ENCODE assay signal across 8 cellular contexts in the genomic region with DNA sequence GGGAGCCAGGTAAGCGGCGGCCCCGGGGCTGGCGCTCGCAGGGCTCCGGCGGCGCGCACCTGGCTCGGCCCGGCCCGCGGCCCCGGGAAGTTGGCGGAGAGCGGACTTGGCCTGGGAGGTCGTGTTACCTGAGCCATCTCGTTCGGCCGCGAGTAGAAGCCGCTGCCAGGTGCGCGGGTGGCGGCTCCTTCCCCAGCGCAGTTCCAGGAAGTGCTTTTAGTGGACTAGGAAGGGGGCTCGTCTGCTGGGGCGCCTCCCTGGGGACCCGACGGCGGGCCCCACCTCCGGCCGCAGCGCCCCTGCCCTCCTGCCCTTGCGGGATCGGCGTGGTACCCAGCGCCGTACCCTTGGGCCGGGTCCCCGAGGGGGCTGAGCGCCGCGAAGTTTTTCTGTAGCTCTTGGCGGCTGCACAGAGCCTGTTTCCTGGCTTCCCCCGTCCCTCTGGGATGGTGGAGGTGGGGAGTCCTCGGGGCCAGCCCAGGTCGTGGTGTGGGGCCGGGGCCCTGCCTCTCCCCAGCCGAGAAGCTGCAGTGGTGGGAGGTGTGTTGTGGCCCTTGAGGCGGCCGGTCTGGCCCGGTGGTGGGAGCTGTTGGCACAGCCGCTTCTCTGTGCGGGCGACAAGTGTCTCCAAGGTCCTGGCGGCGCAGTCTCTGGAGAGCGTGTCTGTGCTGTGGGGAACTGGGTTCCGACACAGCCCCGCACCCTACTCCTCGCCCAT.
DNase-seq lines count a peak whose midpoint lies in the region; ATAC-seq, FAIRE-seq and TF ChIP-seq lines count a peak whose summit lies in the region.

No MANE protein-coding gene starts in this region.

- TF ChIP-seq CTCF in activated B cell treated with CpG ODN at 0.5 μM for 24 hours (IDR thresholded peaks at IDR 0.05) (no peak), gastroesophageal sphincter (IDR thresholded peaks at IDR 0.05) (no peak)

- ATAC-seq in HG03354 (IDR thresholded peaks at IDR 0.05; ENCODE audit: poor library complexity, severe bottlenecking, unreplicated experiment) = peak; percentile 30
- ATAC-seq in activated B cell treated with CpG ODN at 0.5 μM for 24 hours (ENCODE audit: low read depth) = peak; percentile 0
- no peak for ATAC-seq in gastroesophageal sphincter

- no peaks in the 10 kb centered on the region for H3K9me3 ChIP-seq in gastroesophageal sphincter

- H3K36me3 ChIP-seq in gastroesophageal sphincter = no peaks in the 10 kb centered on the region

- no peak for TF ChIP-seq POLR2A in gastroesophageal sphincter (IDR thresholded peaks at IDR 0.05)

- POLR2A ChIA-PET in activated B cell treated with CpG ODN at 0.5 μM for 24 hours (lab: Charles Lee) = interaction anchor here (0.6 to 10.1 kb wide), 17 partner anchors 10 to 909 kb away, joined by 3 to 207 read pairs (median 5); no protein-coding TSS in a partner anchor

- H3K27ac Mint-ChIP-seq in activated B cell treated with CpG ODN at 0.5 μM for 24 hours = peak overlapping the region; percentile 97

- DNase-seq in activated CD8-positive, alpha-beta memory T cell treated with anti-CD3 and anti-CD28 coated beads, Interleukin-2, amount 50 U/mL, for 48 hours = peak; percentile 69
- DNase-seq in activated CD8-positive, alpha-beta memory T cell treated with anti-CD3 and anti-CD28 coated beads, Interleukin-2, amount 50 U/mL, for 4 hours = no peak
- DNase-seq in activated B cell treated with CpG ODN at 0.5 μM for 24 hours (no peak), pons (ENCODE audit: low spot score) (peak; percentile 37), urothelium cell line (ENCODE audit: low spot score) (no peak), dermis blood vessel endothelial cell (no peak)

- no peaks in the 10 kb centered on the region for H3K27me3 Mint-ChIP-seq in activated B cell treated with CpG ODN at 0.5 μM for 24 hours

- FAIRE-seq in urothelium cell line (lab: Jason Lieb, UNC) = no peak

- H3K4me3 ChIP-seq in gastroesophageal sphincter = peak overlapping the region; percentile 29 to 66

- no peaks in the 10 kb centered on the region for H3K9me3 Mint-ChIP-seq in activated B cell treated with CpG ODN at 0.5 μM for 24 hours

- CTCF ChIA-PET in activated B cell treated with CpG ODN at 0.5 μM for 24 hours (lab: Charles Lee) = interaction anchor here (0.5 to 2.5 kb wide), 13 partner anchors 10 to 354 kb away, joined by 3 to 15 read pairs (median 6); no protein-coding TSS in a partner anchor

- H3K4me3 Mint-ChIP-seq in activated B cell treated with CpG ODN at 0.5 μM for 24 hours = peak overlapping the region; percentile 87

- no peak for TF ChIP-seq EP300 in gastroesophageal sphincter (IDR thresholded peaks at IDR 0.05)

- H3K36me3 Mint-ChIP-seq in activated B cell treated with CpG ODN at 0.5 μM for 24 hours (ENCODE audit: low read depth) = no peaks in the 10 kb centered on the region

- intact Hi-C loops in activated B cell treated with CpG ODN at 0.5 μM for 24 hours (cut with micrococcal nuclease) = loop anchor here (1.0 to 5.0 kb wide), 3 partner anchors 36 to 179 kb away; no protein-coding TSS in a partner anchor

- WGBS in gastroesophageal sphincter (ENCODE audit: low coverage in 1 of 2), 2 donors = 36 to 80% methylated on average over 1 to 4 of the region's 62 CpGs

- peaks cover 60% of the 10 kb centered on the region for H3K4me1 Mint-ChIP-seq in activated B cell treated with CpG ODN at 0.5 μM for 24 hours

- peaks cover 43% of the 10 kb centered on the region for H3K27me3 ChIP-seq in gastroesophageal sphincter

- H3K4me1 ChIP-seq in gastroesophageal sphincter = peaks cover 0 to 26% (median 10%) of the 10 kb centered on the region in 3 donors

- H3K27ac ChIP-seq in gastroesophageal sphincter = peak overlapping the region in 1 of 4 donors; percentile 4

Comparison
In these comparisons a context has a peak if more than half of its experiments do, and no peak if none do; other contexts are left out.
1. DNase-seq: peak in activated CD8-positive, alpha-beta memory T cell treated with anti-CD3 and anti-CD28 coated beads, Interleukin-2, amount 50 U/mL, for 48 hours (single experiment) and pons (single experiment); none in activated CD8-positive, alpha-beta memory T cell treated with anti-CD3 and anti-CD28 coated beads, Interleukin-2, amount 50 U/mL, for 4 hours (single experiment), activated B cell treated with CpG ODN at 0.5 μM for 24 hours (single experiment), urothelium cell line (single experiment) and dermis blood vessel endothelial cell (single experiment).